29 cellular contexts compared by ENCODE assay signal in genomic region chr1:244957122-244957521, GRCh38.
"Had no signal": no experiment of that assay in that cellular context is flagged by ENCODE, and none has a peak within 500 bp of the region (broad histone marks: within the 10 kb centered on the region; RNA-seq: fewer than 3 reads in every experiment).

No MANE protein-coding gene starts in this region.

- ATAC-seq: foreskin keratinocyte; gastroesophageal sphincter; heart left ventricle; left lobe of liver; mucosa of descending colon; natural killer cell treated with Interleukin-12 subunit alpha and Interleukin-12 subunit beta and Interleukin-15 and Interleukin-18, amount 100 ng/mL, for 72 hours; pancreas; stimulated activated effector memory CD8-positive, alpha-beta T cell treated with anti-CD3 and anti-CD28 coated beads, Interleukin-12 subunit alpha, Interleukin-12 subunit beta, amount 100 ng/mL, for 72 hours; stimulated activated naive CD8-positive, alpha-beta T cell treated with anti-CD3 and anti-CD28 coated beads, Interleukin-15, Interleukin-2, amounts not matched to agents 100 U/mL and 50 U/mL, for 24 hours had no signal

- H3K27ac Mint-ChIP-seq: mesothelial cell of epicardium; natural killer cell treated with Interleukin-12 subunit alpha and Interleukin-12 subunit beta and Interleukin-15 and Interleukin-18, amount 100 ng/mL, for 72 hours; progenitor cell of endocrine pancreas; stimulated activated effector memory CD8-positive, alpha-beta T cell treated with anti-CD3 and anti-CD28 coated beads, Interleukin-12 subunit alpha, Interleukin-12 subunit beta, amount 100 ng/mL, for 72 hours; type B pancreatic cell had no signal

- H3K9me3 ChIP-seq: esophagus muscularis mucosa, gastroesophageal sphincter, heart left ventricle, mucosa of descending colon, neutrophil, pancreas, right atrium auricular region, sigmoid colon, testis, tibial artery had no signal

- H3K4me1 ChIP-seq: foreskin keratinocyte, testis had no signal

- H3K4me2 ChIP-seq: hepatocyte had no signal

- H3K27ac ChIP-seq: coronary artery, esophagus muscularis mucosa, foreskin keratinocyte, gastroesophageal sphincter, heart left ventricle, hepatocyte, neutrophil, pancreas, right atrium auricular region, sigmoid colon, testis, tibial artery had no signal

- H3K4me1 Mint-ChIP-seq: neural crest cell had no signal

- H3K27me3 ChIP-seq: esophagus muscularis mucosa, foreskin keratinocyte, gastroesophageal sphincter, heart left ventricle, hepatocyte, neutrophil, pancreas, right atrium auricular region, sigmoid colon, testis, tibial artery had no signal

- H3K36me3 ChIP-seq: esophagus muscularis mucosa, gastroesophageal sphincter, heart left ventricle, neutrophil, pancreas, right atrium auricular region, sigmoid colon, tibial artery had no signal

- DNase-seq: effector memory CD4-positive, alpha-beta T cell; foreskin keratinocyte; heart left ventricle; kidney; mucosa of descending colon; pancreas; sigmoid colon; stimulated activated CD4-positive, alpha-beta T cell treated with anti-CD3 and anti-CD28 coated beads, Interleukin-2, amount 100 ng/mL, for 24 hours; stimulated activated CD4-positive, alpha-beta T cell treated with anti-CD3 and anti-CD28 coated beads, Interleukin-4, amount 100 ng/mL, for 24 hours; stimulated activated naive CD8-positive, alpha-beta T cell treated with anti-CD3 and anti-CD28 coated beads, Interleukin-15, Interleukin-2, amounts not matched to agents 100 U/mL and 50 U/mL, for 24 hours; substantia nigra; testis; tibial artery had no signal

- H3K4me3 Mint-ChIP-seq: mesothelial cell of epicardium; natural killer cell treated with Interleukin-12 subunit alpha and Interleukin-12 subunit beta and Interleukin-15 and Interleukin-18, amount 100 ng/mL, for 72 hours; neural crest cell; stimulated activated effector memory CD8-positive, alpha-beta T cell treated with anti-CD3 and anti-CD28 coated beads, Interleukin-12 subunit alpha, Interleukin-12 subunit beta, amount 100 ng/mL, for 72 hours; type B pancreatic cell had no signal

- H3K4me3 ChIP-seq: coronary artery, esophagus muscularis mucosa, gastroesophageal sphincter, heart left ventricle, hepatocyte, lung, mucosa of descending colon, pancreas, right atrium auricular region, sigmoid colon, testis, tibial artery had no signal

- H3K9me3 Mint-ChIP-seq: memory B cell; mesothelial cell of epicardium; natural killer cell treated with Interleukin-12 subunit alpha and Interleukin-12 subunit beta and Interleukin-15 and Interleukin-18, amount 100 ng/mL, for 72 hours; stimulated activated effector memory CD8-positive, alpha-beta T cell treated with anti-CD3 and anti-CD28 coated beads, Interleukin-12 subunit alpha, Interleukin-12 subunit beta, amount 100 ng/mL, for 72 hours; type B pancreatic cell had no signal

- H3K79me2 ChIP-seq: hepatocyte had no signal

- FAIRE-seq: kidney, pancreas had no signal

- H2AFZ ChIP-seq: hepatocyte had no signal

- H3K27me3 Mint-ChIP-seq: memory B cell, naive B cell, progenitor cell of endocrine pancreas, type B pancreatic cell had no signal
